Comparison of ENCODE assay signal across 21 cellular contexts in genomic region chr5:137615171-137615775, GRCh38.
DNase-seq lines count a peak whose midpoint lies in the region; ATAC-seq, FAIRE-seq and TF ChIP-seq lines count a peak whose summit lies in the region.
"Had no signal": no experiment of that assay in that cellular context is flagged by ENCODE, and none has a peak within 500 bp of the region (broad histone marks: within the 10 kb centered on the region; RNA-seq: fewer than 3 reads in every experiment).

No MANE protein-coding gene starts in this region.

- H3K27me3 ChIP-seq in esophagus muscularis mucosa (no peaks in the 10 kb centered on the region), testis (no peaks in the 10 kb centered on the region)

- TF ChIP-seq EP300 in esophagus muscularis mucosa (IDR thresholded peaks at IDR 0.05) = no peak

- 93% methylated on average over 4 of the region's 5 CpGs for WGBS in esophagus muscularis mucosa
- WGBS in testis, 2 donors = 87 to 100% methylated on average over 1 to 5 of the region's 5 CpGs

- FAIRE-seq in RCC 7860 (lab: Jason Lieb, UNC) = no peak
- FAIRE-seq: A549, D721Med, G401.6, GM12892 had no signal

- intact Hi-C loops in esophagus muscularis mucosa (cut with DNase I) = no loop called here
- intact Hi-C loops in testis (cut with DNase I; ENCODE audit: low total_unique reads) = no loop called here

- ATAC-seq in GM18505 (IDR thresholded peaks at IDR 0.05; ENCODE audit: unreplicated experiment) = no peak
- ATAC-seq: A549, HCT116 had no signal

- H3K4me1 ChIP-seq in esophagus muscularis mucosa = peaks cover 0 to 4% (median 0%) of the 10 kb centered on the region in 4 donors
- H3K4me1 ChIP-seq in testis = peaks cover 8% of the 10 kb centered on the region
- H3K4me1 ChIP-seq: A549, Caco-2 had no signal

- H3K36me3 ChIP-seq in esophagus muscularis mucosa (peaks cover 0 to 2% (median 0%) of the 10 kb centered on the region in 4 donors), testis (ENCODE audit: low read depth, missing control alignments) (no peaks in the 10 kb centered on the region)

- TF ChIP-seq CTCF in esophagus muscularis mucosa (IDR thresholded peaks at IDR 0.05) (no peak), testis (IDR thresholded peaks at IDR 0.05) (no peak)

- H3K4me3 ChIP-seq in esophagus muscularis mucosa = no peak overlapping the region
- H3K4me3 ChIP-seq in testis = no peak overlapping the region
- H3K4me3 ChIP-seq: A549 had no signal

- H3K27ac ChIP-seq in esophagus muscularis mucosa (replicated peaks in 1 of 4) (no peak overlapping the region), testis (no peak overlapping the region)
- H3K27ac ChIP-seq: 22Rv1, A549, C4-2B, HL-60 had no signal

- peak; percentile 26 for DNase-seq in activated CD8-positive, alpha-beta memory T cell treated with anti-CD3 and anti-CD28 coated beads for 24 hours
- DNase-seq in activated CD8-positive, alpha-beta memory T cell treated with anti-CD3 and anti-CD28 coated beads, Interleukin-2, amount 50 U/mL, for 4 hours = no peak
- peak; percentile 62 for DNase-seq in esophagus muscularis mucosa (ENCODE audit: extremely low spot score)
- peak; percentile 7 for DNase-seq in testis
- DNase-seq in kidney glomerular epithelial cell (lab: John Stamatoyannopoulos, UW) = no peak
- no peak for DNase-seq in RCC 7860 (ENCODE audit: low spot score)
- DNase-seq: AML-193; Caco-2; CD4-positive, alpha-beta T cell; GOT3; H7; HFFc6 had no signal

- no peak for TF ChIP-seq POLR2A in esophagus muscularis mucosa (IDR thresholded peaks at IDR 0.05; ENCODE audit: low read depth)
- TF ChIP-seq POLR2A in testis (IDR thresholded peaks at IDR 0.05) = no peak
- TF ChIP-seq POLR2A in GM18505 (IDR thresholded peaks at IDR 0.05; ENCODE audit: borderline replicate concordance, extremely low read depth, insufficient read depth, insufficient read length) = no peak

- H3K9me3 ChIP-seq in esophagus muscularis mucosa = no peaks in the 10 kb centered on the region
- no peaks in the 10 kb centered on the region for H3K9me3 ChIP-seq in testis
- H3K9me3 ChIP-seq: A549, Caco-2 had no signal

Comparison
In these comparisons a context has a peak if more than half of its experiments do, and no peak if none do; other contexts are left out.
1. DNase-seq: peak in activated CD8-positive, alpha-beta memory T cell treated with anti-CD3 and anti-CD28 coated beads for 24 hours (single experiment), esophagus muscularis mucosa (single experiment) and testis (single experiment); none in activated CD8-positive, alpha-beta memory T cell treated with anti-CD3 and anti-CD28 coated beads, Interleukin-2, amount 50 U/mL, for 4 hours (single experiment), kidney glomerular epithelial cell (single experiment) and RCC 7860 (single experiment).